ENCODE assay signal across 15 cellular contexts in genomic region chr7:151374139-151374538, GRCh38. TPM values are rescaled to one million over a fixed set of nuclear protein-coding genes. Genes with fewer than 3 reads are reported as not detected.
DNase-seq lines count a peak whose midpoint lies in the region; ATAC-seq and TF ChIP-seq lines count a peak whose summit lies in the region.
"Had no signal": no experiment of that assay in that cellular context is flagged by ENCODE, and none has a peak within 500 bp of the region (broad histone marks: within the 10 kb centered on the region; RNA-seq: fewer than 3 reads in every experiment).

No MANE protein-coding gene starts in this region.

- no peaks in the 10 kb centered on the region for H3K27me3 ChIP-seq in osteoblast (ENCODE audit: insufficient read depth, low read length)
- H3K27me3 ChIP-seq: SJCRH30 had no signal

- DNase-seq in GM13976 (ENCODE audit: low spot score), result peak; percentile 21
- no peak for DNase-seq in RWPE1 (ENCODE audit: low spot score)
- no peak for DNase-seq in Right ventricle myocardium superior
- DNase-seq in osteoblast (ENCODE audit: insufficient read length, low spot score, missing footprints), result peak; percentile 48
- no peak for DNase-seq in SKM-1 (lab: John Stamatoyannopoulos, UW; ENCODE audit: unreplicated experiment)
- DNase-seq in DMS 273 treated with DMSO at 0.1 percent for 48 hours (lab: John Stamatoyannopoulos, UW), result no peak
- no peak for DNase-seq in GF-D8 (lab: John Stamatoyannopoulos, UW)
- DNase-seq: AML-193; CD4-positive, CD25-positive, alpha-beta regulatory T cell; IMR-90; NCI-H2029; NCI-H2171 treated with DMSO at 0.1 percent for 48 hours; NCI-H510A treated with DMSO at 0.1 percent for 48 hours; SJCRH30 had no signal

- CTCF ChIA-PET in RWPE1 (lab: Yijun Ruan, JAX), result no interaction called here

- POLR2A ChIA-PET in RWPE1 (lab: Yijun Ruan, JAX; ENCODE audit: low non-redundant PET), result no interaction called here

- no peaks in the 10 kb centered on the region for H3K4me1 ChIP-seq in osteoblast (ENCODE audit: insufficient read depth, low read length)
- H3K4me1 ChIP-seq: SJCRH30 had no signal

- no peaks in the 10 kb centered on the region for H4K20me1 ChIP-seq in osteoblast (ENCODE audit: insufficient read depth, low read length)

- TF ChIP-seq CTCF in GM13976 (IDR thresholded peaks at IDR 0.05; ENCODE audit: borderline replicate concordance, control extremely low read depth, extremely low read depth, insufficient read depth, missing control alignments) (no peak), RWPE1 (conservative IDR thresholded peaks at IDR 0.05; ENCODE audit: low read depth) (no peak), osteoblast (IDR thresholded peaks at IDR 0.05; ENCODE audit: extremely low read depth, low read depth, low read length) (no peak)

- H2AFZ ChIP-seq in osteoblast (ENCODE audit: low read length), result no peak overlapping the region

- ATAC-seq in Right ventricle myocardium superior (ENCODE audit: poor library complexity) (peak; percentile 83), GM18873 (IDR thresholded peaks at IDR 0.05; ENCODE audit: low FRiP score, unreplicated experiment) (no peak)

- no peaks in the 10 kb centered on the region for H3K9me3 ChIP-seq in osteoblast (ENCODE audit: low read depth, low read length)
- H3K9me3 ChIP-seq: SJCRH30 had no signal

- intact Hi-C loops in Right ventricle myocardium superior (cut with DNase I), result no loop called here

- peaks cover 31% of the 10 kb centered on the region for H3K36me3 ChIP-seq in osteoblast (ENCODE audit: insufficient read depth, low read length)

- H3K4me3 ChIP-seq in osteoblast (ENCODE audit: insufficient read depth, low read length), result no peak overlapping the region
- H3K4me3 ChIP-seq: SJCRH30 had no signal

- H3K27ac ChIP-seq in RWPE1 (peak overlapping the region; percentile 5; the same call in 1 of the 2 replicates), osteoblast (ENCODE audit: low read depth, low read length) (no peak overlapping the region)
- H3K27ac ChIP-seq: SJCRH30 had no signal

- in situ Hi-C loops in GM13976 (cut with MboI; ENCODE audit: low sequenced_read_pairs, unreplicated experiment), result no loop called here

- no peaks in the 10 kb centered on the region for H3K79me2 ChIP-seq in osteoblast (ENCODE audit: insufficient read depth, low read length)

- H3K4me2 ChIP-seq in osteoblast (ENCODE audit: insufficient read depth, low read length), result no peak overlapping the region

RNA-seq across cellular contexts. Expression of gene NUB1, which starts 32.5 kb away (rescaled TPM):
- total RNA-seq in Right ventricle myocardium superior (30.8 TPM), osteoblast (48.9 and 50.7 TPM in 2 replicates)

RNA-seq across cellular contexts. Expression of gene WDR86, which starts 35.7 kb away (rescaled TPM):
- total RNA-seq in Right ventricle myocardium superior (0.48 TPM), osteoblast (8.5 and 15.6 TPM in 2 replicates)
- total RNA-seq: IMR-90 had no signal

Comparison
In these comparisons a context has a peak if more than half of its experiments do, and no peak if none do; other contexts are left out.
1. DNase-seq: peak in GM13976 (single experiment) and osteoblast (single experiment); none in RWPE1 (single experiment), Right ventricle myocardium superior (single experiment), SKM-1 (single experiment), DMS 273 treated with DMSO at 0.1 percent for 48 hours (single experiment) and GF-D8 (single experiment).